28 cellular contexts compared by ENCODE assay signal in the genomic region with DNA sequence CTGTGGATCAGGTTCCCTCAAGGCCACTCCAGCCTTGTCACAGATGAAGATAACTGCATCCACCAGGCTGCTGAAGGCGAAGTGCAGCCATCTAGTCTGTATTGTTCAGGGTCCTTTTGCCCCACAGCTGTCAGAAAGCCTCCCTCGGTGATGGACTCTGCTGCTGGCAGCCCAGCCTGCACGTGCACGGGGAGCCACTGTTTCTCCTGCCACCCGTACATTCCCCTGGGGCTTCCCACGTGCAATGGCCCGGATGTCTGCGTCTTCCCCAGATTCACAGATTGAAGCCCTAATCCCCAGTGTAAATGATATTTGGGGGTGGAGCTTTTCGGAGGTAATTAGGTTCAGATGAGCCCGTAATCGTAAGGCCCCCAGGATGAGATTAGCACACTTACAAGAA. TPM values are rescaled to one million over a fixed set of nuclear protein-coding genes. Genes with fewer than 3 reads are reported as not detected.
"Had no signal": no experiment of that assay in that cellular context is flagged by ENCODE, and none has a peak within 500 bp of the region (broad histone marks: within the 10 kb centered on the region; RNA-seq: fewer than 3 reads in every experiment).

No MANE protein-coding gene starts in this region.

- H3K4me2 ChIP-seq: hepatocyte had no signal

- H2AFZ ChIP-seq: hepatocyte had no signal

- H3K36me3 ChIP-seq: gastroesophageal sphincter, pancreas, prostate gland, sigmoid colon, thoracic aorta, uterus had no signal

- H3K9me3 ChIP-seq: pancreas, prostate gland, sigmoid colon, uterus had no signal

- H3K27me3 ChIP-seq: hepatocyte, pancreas, sigmoid colon, uterus had no signal

- DNase-seq: activated CD4-positive, alpha-beta T cell treated with anti-CD3 and anti-CD28 coated beads for 4 hours; activated CD4-positive, alpha-beta T cell treated with anti-CD3 and anti-CD28 coated beads, Interleukin-2, amount 50 U/mL, for 4 hours; activated gamma-delta T cell; activated naive CD4-positive, alpha-beta T cell treated with anti-CD3 and anti-CD28 coated beads, Interleukin-2, amount 50 U/mL, for 16 hours; activated naive CD8-positive, alpha-beta T cell treated with anti-CD3 and anti-CD28 coated beads, Interleukin-2, amount 50 U/mL, for 24 hours; activated T-cell treated with anti-CD3 and anti-CD28 coated beads, Interleukin-2, amount 50 U/mL, for 1 hour; amygdala; caudate nucleus; cortex of kidney; effector memory CD8-positive, alpha-beta T cell; erythroblast; left cardiac atrium; mammary epithelial cell; naive B cell; nucleus accumbens; pancreas; sigmoid colon; small intestine; stimulated activated CD4-positive, alpha-beta T cell treated with anti-CD3 and anti-CD28 coated beads, Interleukin-4, amount 100 ng/mL, for 24 hours; uterus had no signal

- H3K4me3 ChIP-seq: gastroesophageal sphincter, hepatocyte, pancreas, prostate gland, sigmoid colon, thoracic aorta, uterus had no signal

- H3K4me1 ChIP-seq: gastroesophageal sphincter, pancreas, prostate gland, uterus had no signal

- ATAC-seq: activated naive CD8-positive, alpha-beta T cell treated with anti-CD3 and anti-CD28 coated beads, Interleukin-2, amount 50 U/mL, for 24 hours; effector memory CD8-positive, alpha-beta T cell; gastroesophageal sphincter; left cardiac atrium; pancreas; stimulated activated effector memory CD8-positive, alpha-beta T cell treated with anti-CD3 and anti-CD28 coated beads, Interleukin-12 subunit alpha, Interleukin-12 subunit beta, amount 100 ng/mL, for 72 hours had no signal

- H3K27ac ChIP-seq: gastroesophageal sphincter, hepatocyte, pancreas, prostate gland, sigmoid colon, thoracic aorta, uterus had no signal

- H3K79me2 ChIP-seq: hepatocyte had no signal

- FAIRE-seq: keratinocyte, pancreas, small intestine had no signal

RNA-seq across cellular contexts. Expression of gene VIPR2, which starts 46.6 kb away (rescaled TPM):
- total RNA-seq: fibroblast of lung, fibroblast of villous mesenchyme, mammary epithelial cell had no signal
- polyA plus RNA-seq: fibroblast of lung, keratinocyte, mammary epithelial cell had no signal
